17 cellular contexts compared by ENCODE assay signal in genomic region chr10:71045936-71046335, GRCh38.
"Had no signal": no experiment of that assay in that cellular context is flagged by ENCODE, and none has a peak within 500 bp of the region (broad histone marks: within the 10 kb centered on the region; RNA-seq: fewer than 3 reads in every experiment).

No MANE protein-coding gene starts in this region.

- H3K36me3 ChIP-seq: pancreas, prostate gland, right lobe of liver, stomach, thoracic aorta, transverse colon had no signal

- H3K4me2 ChIP-seq: hepatocyte had no signal

- H3K4me3 ChIP-seq: dorsolateral prefrontal cortex, hepatocyte, pancreas, prostate gland, right lobe of liver, stomach, thoracic aorta, transverse colon had no signal

- ATAC-seq: left colon, left ventricle myocardium superior had no signal

- H3K4me1 ChIP-seq: prostate gland, right lobe of liver, stomach, transverse colon had no signal

- DNase-seq: cortex of kidney; dorsolateral prefrontal cortex; effector CD8-positive, alpha-beta T cell; foreskin melanocyte; kidney; mesendoderm; naive B cell; stimulated activated naive CD4-positive, alpha-beta T cell; stomach; transverse colon had no signal

- H3K9me3 ChIP-seq: pancreas, prostate gland, right lobe of liver, stomach, thoracic aorta, transverse colon had no signal

- H3K27ac ChIP-seq: dorsolateral prefrontal cortex, hepatocyte, pancreas, prostate gland, right lobe of liver, stomach, thoracic aorta, transverse colon had no signal

- H3K27me3 ChIP-seq: hepatocyte, pancreas, right lobe of liver, transverse colon had no signal

- H2AFZ ChIP-seq: hepatocyte had no signal

- H3K79me2 ChIP-seq: hepatocyte had no signal
